Comparison of ENCODE assay signal across 24 cellular contexts in genomic region chr17:7421186-7421585, GRCh38. TPM values are rescaled to one million over a fixed set of nuclear protein-coding genes. Genes with fewer than 3 reads are reported as not detected.
A peak's percentile ranks its signal among the peaks of the same experiment; 100 is the strongest.
DNase-seq lines count a peak whose midpoint lies in the region; ATAC-seq, FAIRE-seq and TF ChIP-seq lines count a peak whose summit lies in the region.
"Had no signal": no experiment of that assay in that cellular context is flagged by ENCODE, and none has a peak within 500 bp of the region (broad histone marks: within the 10 kb centered on the region; RNA-seq: fewer than 3 reads in every experiment).

No MANE protein-coding gene starts in this region.

- no peak overlapping the region for H3K14ac ChIP-seq in H1 (ENCODE audit: insufficient read length)

- no peak overlapping the region for H3K23ac ChIP-seq in H1 (ENCODE audit: insufficient read length)

- no peak for TF ChIP-seq EP300 in H1 (IDR thresholded peaks at IDR 0.05; ENCODE audit: borderline replicate concordance in 1 of 2, low read depth in 2 of 2, low read length in 2 of 2)

- no peak overlapping the region for H2BK20ac ChIP-seq in H1 (ENCODE audit: low read length)

- H3K36me3 Mint-ChIP-seq in GM23338 (ENCODE audit: low read depth) = peaks cover 9% of the 10 kb centered on the region; the same call in 2 of the 3 replicates
- no peaks in the 10 kb centered on the region for H3K36me3 Mint-ChIP-seq in neural crest cell (ENCODE audit: low read depth)
- H3K36me3 Mint-ChIP-seq in activated CD8-positive, alpha-beta memory T cell treated with anti-CD3 and anti-CD28 coated beads, Interleukin-2, amount 10 ng/mL, durations not matched to agents 7 days and 5 days = no peaks in the 10 kb centered on the region
- H3K36me3 Mint-ChIP-seq: CD4-positive, alpha-beta memory T cell had no signal

- H4K20me1 ChIP-seq in GM23338 (replicated peaks; ENCODE audit: insufficient read depth) (no peaks in the 10 kb centered on the region; the same call in 1 of the 2 replicates), H1 (replicated peaks in 1 of 2; ENCODE audit: control insufficient read depth in 1 of 2, insufficient read depth in 2 of 2, low read length in 2 of 2) (peaks cover 0 to 7% of the 10 kb centered on the region in 2 experiments)

- no peak overlapping the region for H2BK120ac ChIP-seq in H1 (replicated peaks; ENCODE audit: low read depth, low read length)

- H3K9me3 Mint-ChIP-seq in GM23338 (no peaks in the 10 kb centered on the region), neural crest cell (no peaks in the 10 kb centered on the region)
- no peaks in the 10 kb centered on the region for H3K9me3 Mint-ChIP-seq in activated CD8-positive, alpha-beta memory T cell treated with anti-CD3 and anti-CD28 coated beads, Interleukin-2, amount 10 ng/mL, durations not matched to agents 7 days and 5 days (ENCODE audit: low read depth)
- H3K9me3 Mint-ChIP-seq: CD4-positive, alpha-beta memory T cell; H9 had no signal

- WGBS in H1 (ENCODE audit: extremely low coverage in 1 of 2, insufficient coverage in 1 of 2, insufficient read length in 1 of 2, insufficient replicate concordance in 2 of 2, low coverage in 1 of 2, low lambda C conversion rate in 2 of 2, missing lambda C conversion rate in 1 of 2), 2 experiments = 89% methylated on average over 15 of the region's 16 CpGs; no CpG with 5 or more reads in 1 of the 2 experiments

- no peak overlapping the region for H2BK15ac ChIP-seq in H1 (ENCODE audit: low read length)

- DNase-seq in GM23338 (ENCODE audit: low spot score) (no peak), H1 (ENCODE audit: low read depth in 1 of 2, low spot score in 2 of 2) (no peak), neural crest cell (ENCODE audit: low read depth, low spot score) (no peak), posterior vena cava (ENCODE audit: low spot score) (peak; percentile 57)
- DNase-seq in activated CD8-positive, alpha-beta memory T cell treated with anti-CD3 and anti-CD28 coated beads, Interleukin-2, amount 10 ng/mL, durations not matched to agents 7 days and 5 days = no peak
- DNase-seq: 8988T, C1 segment of cervical spinal cord, Calu3, COR-L47, DMS53, DMS79 treated with DMSO at 0.1 percent for 48 hours, GF-D8, GOT3, H9 had no signal

- CTCF ChIA-PET in H1 (lab: Charles Lee; ENCODE audit: partially characterized antibody) = interaction anchor here (0.7 to 4.1 kb wide), 9 partner anchors 12 to 82 kb away, joined by 3 to 15 read pairs (median 3); partner anchors contain the start of genes NLGN2 and TMEM256
- CTCF ChIA-PET in activated CD8-positive, alpha-beta memory T cell treated with anti-CD3 and anti-CD28 coated beads, Interleukin-2, amount 10 ng/mL, durations not matched to agents 7 days and 5 days (lab: Charles Lee) = interaction anchor here (1.1 to 3.6 kb wide), 4 partner anchors 16 to 124 kb away, joined by 3 to 13 read pairs (median 4); partner anchors contain the start of gene CHRNB1

- ATAC-seq in GM23338 (peak; percentile 19), HG02623 (IDR thresholded peaks at IDR 0.05; ENCODE audit: unreplicated experiment) (no peak), GM18520 (IDR thresholded peaks at IDR 0.05; ENCODE audit: unreplicated experiment) (no peak)
- ATAC-seq in activated CD8-positive, alpha-beta memory T cell treated with anti-CD3 and anti-CD28 coated beads, Interleukin-2, amount 10 ng/mL, durations not matched to agents 7 days and 5 days = no peak
- ATAC-seq: A549, HCT116 had no signal

- no peak overlapping the region for H3K18ac ChIP-seq in H1 (ENCODE audit: extremely low read depth, low read length)

- H3K4me3 ChIP-seq in GM23338 (no peak overlapping the region), H1 (ENCODE audit: extremely low read depth in 1 of 4, insufficient read depth in 2 of 4, low read depth in 3 of 4, low read length in 4 of 4) (no peak overlapping the region)
- H3K4me3 ChIP-seq: A549 had no signal

- no peak overlapping the region for H4K91ac ChIP-seq in H1 (replicated peaks; ENCODE audit: insufficient read length, low read length)

- H3K4me3 Mint-ChIP-seq in GM23338 (no peak overlapping the region), neural crest cell (peak overlapping the region; percentile 27)
- no peak overlapping the region for H3K4me3 Mint-ChIP-seq in activated CD8-positive, alpha-beta memory T cell treated with anti-CD3 and anti-CD28 coated beads, Interleukin-2, amount 10 ng/mL, durations not matched to agents 7 days and 5 days
- H3K4me3 Mint-ChIP-seq: CD4-positive, alpha-beta memory T cell had no signal

- no peak for FAIRE-seq in H1 (lab: Jason Lieb, UNC)
- FAIRE-seq: A549, GM12891, GM19239 had no signal

- H3K27me3 ChIP-seq in GM23338 (ENCODE audit: insufficient read depth) (no peaks in the 10 kb centered on the region), H1 (replicated peaks in 1 of 4; ENCODE audit: control insufficient read depth in 3 of 4, extremely low read depth in 1 of 4, insufficient read depth in 3 of 4, low read length in 3 of 4) (no peaks in the 10 kb centered on the region)

- no peak overlapping the region for H3K56ac ChIP-seq in H1 (replicated peaks; ENCODE audit: insufficient read length, low read depth, low read length)

- no peaks in the 10 kb centered on the region for H3F3A ChIP-seq in GM23338 (replicated peaks; ENCODE audit: low read depth)

- H4K5ac ChIP-seq in H1 (ENCODE audit: insufficient read length, low read depth, low read length) = no peak overlapping the region

- no peak overlapping the region for H3K4me2 ChIP-seq in GM23338
- no peak overlapping the region for H3K4me2 ChIP-seq in H1 (ENCODE audit: insufficient read depth in 1 of 2, low read depth in 2 of 2, low read length in 2 of 2)
- H3K4me2 ChIP-seq: A549 had no signal

- no peak overlapping the region for H3K4ac ChIP-seq in H1 (replicated peaks; ENCODE audit: insufficient read length, low read depth, low read length)

- peaks cover 17% of the 10 kb centered on the region for H3K27me3 Mint-ChIP-seq in GM23338 (ENCODE audit: insufficient read depth, low read depth, poor library complexity)
- H3K27me3 Mint-ChIP-seq in neural crest cell (ENCODE audit: low read depth) = peaks cover 2% of the 10 kb centered on the region
- no peaks in the 10 kb centered on the region for H3K27me3 Mint-ChIP-seq in activated CD8-positive, alpha-beta memory T cell treated with anti-CD3 and anti-CD28 coated beads, Interleukin-2, amount 10 ng/mL, durations not matched to agents 7 days and 5 days

- peaks cover 2% of the 10 kb centered on the region; the same call in 1 of the 2 replicates for H3K23me2 ChIP-seq in H1 (ENCODE audit: low read depth, low read length)

- POLR2A ChIA-PET in H1 (lab: Charles Lee; ENCODE audit: partially characterized antibody) = interaction anchor here (0.6 to 2.8 kb wide), 12 partner anchors 8 to 164 kb away, joined by 3 to 9 read pairs (median 4); partner anchors contain the start of genes ACAP1, PLSCR3 and TMEM102

- no peaks in the 10 kb centered on the region for H3K9me2 ChIP-seq in GM23338 (ENCODE audit: insufficient read depth)

- no peak overlapping the region for H2AFZ ChIP-seq in GM23338
- no peak overlapping the region for H2AFZ ChIP-seq in H1 (ENCODE audit: low read length)

- intact Hi-C loops in posterior vena cava (cut with DNase I) = no loop called here

- H3K9me3 ChIP-seq in H1 (ENCODE audit: insufficient read depth in 2 of 2, low read depth in 1 of 2, low read length in 1 of 2) = no peaks in the 10 kb centered on the region
- H3K9me3 ChIP-seq: A549 had no signal

- no peak overlapping the region for H2AK5ac ChIP-seq in H1 (ENCODE audit: low read depth, low read length)

- H3K27ac ChIP-seq in GM23338 (ENCODE audit: low read depth) (no peak overlapping the region), H1 (ENCODE audit: low read depth, low read length) (no peak overlapping the region)
- H3K27ac ChIP-seq: A549 had no signal

- H3K27ac Mint-ChIP-seq in GM23338 = no peak overlapping the region
- no peak overlapping the region for H3K27ac Mint-ChIP-seq in neural crest cell (ENCODE audit: unreplicated experiment)
- H3K27ac Mint-ChIP-seq in activated CD8-positive, alpha-beta memory T cell treated with anti-CD3 and anti-CD28 coated beads, Interleukin-2, amount 10 ng/mL, durations not matched to agents 7 days and 5 days = no peak overlapping the region

- H3K36me3 ChIP-seq in GM23338 (ENCODE audit: insufficient read depth) (no peaks in the 10 kb centered on the region), H1 (ENCODE audit: control insufficient read depth in 2 of 4, insufficient read depth in 4 of 4, low read length in 3 of 4) (peaks cover 0 to 9% (median 4%) of the 10 kb centered on the region in 4 experiments; a peak in 4 of 8 replicates)

- no peak overlapping the region for H2BK12ac ChIP-seq in H1 (ENCODE audit: low read depth, low read length)

- H2BK5ac ChIP-seq in H1 (ENCODE audit: low read depth, low read length) = no peak overlapping the region

- H3K79me1 ChIP-seq in H1 (ENCODE audit: low read depth, low read length) = no peaks in the 10 kb centered on the region

- no peaks in the 10 kb centered on the region for H3K79me2 ChIP-seq in GM23338 (replicated peaks; ENCODE audit: insufficient read depth)
- no peaks in the 10 kb centered on the region for H3K79me2 ChIP-seq in H1 (ENCODE audit: control insufficient read depth in 1 of 2, insufficient read depth in 2 of 2, low read length in 2 of 2)

- H3K4me1 ChIP-seq in GM23338 (ENCODE audit: insufficient read depth) (no peaks in the 10 kb centered on the region), H1 (replicated peaks in 1 of 4; ENCODE audit: control insufficient read depth in 3 of 4, insufficient read depth in 4 of 4, low read length in 3 of 4) (peaks cover 0 to 15% (median 2%) of the 10 kb centered on the region in 4 experiments; a peak in 4 of 7 replicates)
- H3K4me1 ChIP-seq: A549 had no signal

- TF ChIP-seq RAD21 in H1 (IDR thresholded peaks at IDR 0.05 in 1 of 2, conservative IDR thresholded peaks at IDR 0.05 in 1 of 2; ENCODE audit: low read depth in 2 of 2, low read length in 2 of 2) = no peak

- TF ChIP-seq POLR2A in H1 (IDR thresholded peaks at IDR 0.05; ENCODE audit: control extremely low read depth in 1 of 2, low read depth in 2 of 2, low read length in 2 of 2) = no peak

- TF ChIP-seq CTCF in GM23338 (conservative IDR thresholded peaks at IDR 0.05; ENCODE audit: low read depth in 2 of 2) = no peak
- no peak for TF ChIP-seq CTCF in H1 (IDR thresholded peaks at IDR 0.05; ENCODE audit: control extremely low read depth in 1 of 3, insufficient read depth in 1 of 3, low read depth in 1 of 3, low read length in 3 of 3)
- no peak for TF ChIP-seq CTCF in neural crest cell (conservative IDR thresholded peaks at IDR 0.05)

- no peak overlapping the region for H3K9ac ChIP-seq in H1 (replicated peaks in 1 of 4; ENCODE audit: extremely low read depth in 1 of 4, low read depth in 3 of 4, low read length in 3 of 4)

- peak overlapping the region; percentile 80; the same call in 1 of the 2 replicates for H4K8ac ChIP-seq in H1 (ENCODE audit: extremely low read depth, insufficient read depth, low read length)

- peaks cover 28% of the 10 kb centered on the region for H3K4me1 Mint-ChIP-seq in GM23338
- peaks cover 41% of the 10 kb centered on the region for H3K4me1 Mint-ChIP-seq in neural crest cell
- H3K4me1 Mint-ChIP-seq in activated CD8-positive, alpha-beta memory T cell treated with anti-CD3 and anti-CD28 coated beads, Interleukin-2, amount 10 ng/mL, durations not matched to agents 7 days and 5 days = no peaks in the 10 kb centered on the region

RNA-seq across cellular contexts. Expression of gene SPEM1, which starts 1.1 kb away (rescaled TPM):
- not detected in 2 replicates for total RNA-seq in GM23338 (2014; rRNA removed; shearing (Covaris generic))
- polyA plus RNA-seq in GM23338 (2016; fragmentation: Nextera tagmentation; extraction: Ambion mirVana) = not detected in 2 replicates
- not detected in 2 replicates for total RNA-seq in H1 (2021; fragmentation: NEBNext Ultra II Directional; extraction: Animal tissue kit (Norgen Biotek cat#: 25700))
- 0.09 TPM in 1 of 2 replicates, not detected in the other for polyA plus RNA-seq in H1 (2011; rRNA removed)
- not detected for polyA plus RNA-seq in H1 (2011; cell fraction: cytosol; rRNA removed)
- polyA plus RNA-seq in H1 (2011; cell fraction: nucleus; rRNA removed) = 0.90 TPM
- polyA plus RNA-seq in H1 (2012, experiment 1 of 2) = 0.27 TPM in 1 of 4 replicates, not detected in the others
- not detected for polyA plus RNA-seq in H1 (2012, experiment 2 of 2)
- 0.06 TPM for polyA plus RNA-seq in H1 (2013, experiment 1 of 2)
- 0.06 TPM for polyA plus RNA-seq in H1 (2013, experiment 2 of 2)
- not detected in 2 replicates for polyA minus RNA-seq in H1 (2011; rRNA and poly(A)+ RNA removed)
- not detected for polyA minus RNA-seq in H1 (2011; cell fraction: cytosol; rRNA and poly(A)+ RNA removed)
- polyA minus RNA-seq in H1 (2011; cell fraction: nucleus; rRNA and poly(A)+ RNA removed) = not detected
- 0.26 and 0.93 TPM in 2 replicates for total RNA-seq in neural crest cell
- total RNA-seq in posterior vena cava = not detected
- not detected for total RNA-seq in activated CD8-positive, alpha-beta memory T cell treated with anti-CD3 and anti-CD28 coated beads, Interleukin-2, amount 10 ng/mL, durations not matched to agents 7 days and 5 days
- total RNA-seq: Calu3; CD4-positive, alpha-beta memory T cell; Daoy; G401 had no signal
- polyA plus RNA-seq: BJ; CD4-positive, alpha-beta memory T cell had no signal

RNA-seq across cellular contexts. Expression of gene SPEM2, which starts 4.2 kb away (rescaled TPM):
- total RNA-seq in GM23338 (2014; rRNA removed; shearing (Covaris generic)) = not detected in 2 replicates
- polyA plus RNA-seq in GM23338 (2016; fragmentation: Nextera tagmentation; extraction: Ambion mirVana) (not detected in 2 replicates), H1 (2011; rRNA removed) (0.03 and 0.17 TPM in 2 replicates)
- total RNA-seq in H1 (2021; fragmentation: NEBNext Ultra II Directional; extraction: Animal tissue kit (Norgen Biotek cat#: 25700)) = not detected in 2 replicates
- 0.08 TPM for polyA plus RNA-seq in H1 (2011; cell fraction: cytosol; rRNA removed)
- 0.50 TPM for polyA plus RNA-seq in H1 (2011; cell fraction: nucleus; rRNA removed)
- polyA plus RNA-seq in H1 (2012, experiment 1 of 2) = 0.22 TPM in 1 of 4 replicates, not detected in the others
- polyA plus RNA-seq in H1 (2012, experiment 2 of 2) = not detected
- 0.02 TPM for polyA plus RNA-seq in H1 (2013, experiment 1 of 2)
- 0.07 TPM for polyA plus RNA-seq in H1 (2013, experiment 2 of 2)
- not detected in 2 replicates for polyA minus RNA-seq in H1 (2011; rRNA and poly(A)+ RNA removed)
- not detected for polyA minus RNA-seq in H1 (2011; cell fraction: cytosol; rRNA and poly(A)+ RNA removed)
- not detected for polyA minus RNA-seq in H1 (2011; cell fraction: nucleus; rRNA and poly(A)+ RNA removed)
- total RNA-seq in neural crest cell (not detected in 2 replicates), posterior vena cava (not detected)
- not detected for total RNA-seq in activated CD8-positive, alpha-beta memory T cell treated with anti-CD3 and anti-CD28 coated beads, Interleukin-2, amount 10 ng/mL, durations not matched to agents 7 days and 5 days
- total RNA-seq: Calu3; CD4-positive, alpha-beta memory T cell; Daoy; G401; H9 had no signal
- polyA plus RNA-seq: A549; BJ; CD4-positive, alpha-beta memory T cell had no signal

RNA-seq across cellular contexts. Expression of gene SPEM3, which starts 7.5 kb away (rescaled TPM):
- not detected in 2 replicates for total RNA-seq in GM23338 (2014; rRNA removed; shearing (Covaris generic))
- polyA plus RNA-seq in GM23338 (2016; fragmentation: Nextera tagmentation; extraction: Ambion mirVana) (not detected in 2 replicates), H1 (2011; rRNA removed) (0.02 TPM in 1 of 2 replicates, not detected in the other)
- not detected in 2 replicates for total RNA-seq in H1 (2021; fragmentation: NEBNext Ultra II Directional; extraction: Animal tissue kit (Norgen Biotek cat#: 25700))
- polyA plus RNA-seq in H1 (2011; cell fraction: cytosol; rRNA removed) = not detected
- polyA plus RNA-seq in H1 (2011; cell fraction: nucleus; rRNA removed) = 0.03 TPM
- polyA plus RNA-seq in H1 (2012, experiment 1 of 2) = 0.04 TPM in 2 of 4 replicates, not detected in the others
- not detected for polyA plus RNA-seq in H1 (2012, experiment 2 of 2)
- polyA plus RNA-seq in H1 (2013, experiment 1 of 2) = not detected
- not detected for polyA plus RNA-seq in H1 (2013, experiment 2 of 2)
- polyA minus RNA-seq in H1 (2011; rRNA and poly(A)+ RNA removed) = not detected in 2 replicates
- polyA minus RNA-seq in H1 (2011; cell fraction: cytosol; rRNA and poly(A)+ RNA removed) = not detected
- polyA minus RNA-seq in H1 (2011; cell fraction: nucleus; rRNA and poly(A)+ RNA removed) = not detected
- total RNA-seq in neural crest cell (not detected in 2 replicates), posterior vena cava (not detected)
- not detected for total RNA-seq in activated CD8-positive, alpha-beta memory T cell treated with anti-CD3 and anti-CD28 coated beads, Interleukin-2, amount 10 ng/mL, durations not matched to agents 7 days and 5 days
- total RNA-seq: Calu3; CD4-positive, alpha-beta memory T cell; Daoy; G401; H9 had no signal
- polyA plus RNA-seq: A549; BJ; CD4-positive, alpha-beta memory T cell had no signal

RNA-seq across cellular contexts. Expression of gene NLGN2, which starts 13.5 kb away (rescaled TPM):
- total RNA-seq in GM23338 (2014; rRNA removed; shearing (Covaris generic)) = 26.8 and 38.7 TPM in 2 replicates
- polyA plus RNA-seq in GM23338 (2016; fragmentation: Nextera tagmentation; extraction: Ambion mirVana) (14.4 TPM in 2 replicates), H1 (2011; rRNA removed) (21.2 and 45.6 TPM in 2 replicates)
- 62.6 and 62.8 TPM in 2 replicates for total RNA-seq in H1 (2021; fragmentation: NEBNext Ultra II Directional; extraction: Animal tissue kit (Norgen Biotek cat#: 25700))
- polyA plus RNA-seq in H1 (2011; cell fraction: cytosol; rRNA removed) = 28.1 TPM
- polyA plus RNA-seq in H1 (2011; cell fraction: nucleus; rRNA removed) = 194 TPM
- polyA plus RNA-seq in H1 (2012, experiment 1 of 2) = 60.9 to 78.3 TPM (median 69.0 TPM) in 4 replicates
- polyA plus RNA-seq in H1 (2012, experiment 2 of 2) = 43.8 TPM
- 48.9 TPM for polyA plus RNA-seq in H1 (2013, experiment 1 of 2)
- 47.1 TPM for polyA plus RNA-seq in H1 (2013, experiment 2 of 2)
- polyA minus RNA-seq in H1 (2011; rRNA and poly(A)+ RNA removed) = 8.9 and 14.3 TPM in 2 replicates
- 18.4 TPM for polyA minus RNA-seq in H1 (2011; cell fraction: cytosol; rRNA and poly(A)+ RNA removed)
- 22.7 TPM for polyA minus RNA-seq in H1 (2011; cell fraction: nucleus; rRNA and poly(A)+ RNA removed)
- total RNA-seq in neural crest cell (104 and 106 TPM in 2 replicates), posterior vena cava (10 to 100 TPM; 31.6 to 34.2 TPM)
- 1 to 10 TPM; 2.0 to 3.5 TPM for total RNA-seq in activated CD8-positive, alpha-beta memory T cell treated with anti-CD3 and anti-CD28 coated beads, Interleukin-2, amount 10 ng/mL, durations not matched to agents 7 days and 5 days

RNA-seq across cellular contexts. Expression of gene TMEM102, which starts 14.0 kb away (rescaled TPM):
- 15.1 and 23.2 TPM in 2 replicates for total RNA-seq in GM23338 (2014; rRNA removed; shearing (Covaris generic))
- 6.1 and 6.4 TPM in 2 replicates for polyA plus RNA-seq in GM23338 (2016; fragmentation: Nextera tagmentation; extraction: Ambion mirVana)
- total RNA-seq in H1 (2021; fragmentation: NEBNext Ultra II Directional; extraction: Animal tissue kit (Norgen Biotek cat#: 25700)) = 11.2 and 12.2 TPM in 2 replicates
- polyA plus RNA-seq in H1 (2011; rRNA removed) = 10.2 and 14.9 TPM in 2 replicates
- 9.9 TPM for polyA plus RNA-seq in H1 (2011; cell fraction: cytosol; rRNA removed)
- polyA plus RNA-seq in H1 (2011; cell fraction: nucleus; rRNA removed) = 11.9 TPM
- polyA plus RNA-seq in H1 (2012, experiment 1 of 2) = 7.1 to 9.5 TPM (median 9.0 TPM) in 4 replicates
- 13.0 TPM for polyA plus RNA-seq in H1 (2012, experiment 2 of 2)
- polyA plus RNA-seq in H1 (2013, experiment 1 of 2) = 7.9 TPM
- polyA plus RNA-seq in H1 (2013, experiment 2 of 2) = 7.6 TPM
- polyA minus RNA-seq in H1 (2011; rRNA and poly(A)+ RNA removed) = 5.4 and 6.3 TPM in 2 replicates
- 5.1 TPM for polyA minus RNA-seq in H1 (2011; cell fraction: cytosol; rRNA and poly(A)+ RNA removed)
- 8.3 TPM for polyA minus RNA-seq in H1 (2011; cell fraction: nucleus; rRNA and poly(A)+ RNA removed)
- 1.1 and 1.3 TPM in 2 replicates for total RNA-seq in neural crest cell
- total RNA-seq in posterior vena cava = 1 to 10 TPM; 1.8 to 3.0 TPM
- 10 to 100 TPM; 13.9 to 16.7 TPM for total RNA-seq in activated CD8-positive, alpha-beta memory T cell treated with anti-CD3 and anti-CD28 coated beads, Interleukin-2, amount 10 ng/mL, durations not matched to agents 7 days and 5 days
